ENCODE assay signal across 23 cellular contexts in genomic region chr1:46807046-46807972, GRCh38. TPM values are rescaled to one million over a fixed set of nuclear protein-coding genes. Genes with fewer than 3 reads are reported as not detected.
DNase-seq lines count a peak whose midpoint lies in the region; ATAC-seq, FAIRE-seq and TF ChIP-seq lines count a peak whose summit lies in the region.
"Had no signal": no experiment of that assay in that cellular context is flagged by ENCODE, and none has a peak within 500 bp of the region (broad histone marks: within the 10 kb centered on the region; RNA-seq: fewer than 3 reads in every experiment).

No MANE protein-coding gene starts in this region.

- H3K9me3 ChIP-seq in right cardiac atrium (ENCODE audit: control insufficient read depth, low read length) = no peaks in the 10 kb centered on the region
- no peaks in the 10 kb centered on the region for H3K9me3 ChIP-seq in stomach smooth muscle (ENCODE audit: control insufficient read depth in 2 of 2, low read length in 2 of 2)
- H3K9me3 ChIP-seq: colonic mucosa, HAP-1 had no signal

- in situ Hi-C loops in GM13976 (cut with MboI; ENCODE audit: low sequenced_read_pairs, unreplicated experiment) = no loop called here

- H3K27me3 ChIP-seq in bronchial epithelial cell (ENCODE audit: control insufficient read depth, insufficient read depth, low read length) = no peaks in the 10 kb centered on the region
- no peaks in the 10 kb centered on the region for H3K27me3 ChIP-seq in right cardiac atrium (ENCODE audit: control insufficient read depth, insufficient read depth)
- H3K27me3 ChIP-seq in stomach smooth muscle (ENCODE audit: control insufficient read depth in 1 of 2, insufficient read depth in 2 of 2, low read length in 2 of 2) = no peaks in the 10 kb centered on the region
- H3K27me3 ChIP-seq: colonic mucosa had no signal

- H3K27ac ChIP-seq in right cardiac atrium (ENCODE audit: low read length) (peak overlapping the region; percentile 99), stomach smooth muscle (ENCODE audit: low read length) (peak overlapping the region; percentile 24)
- H3K27ac ChIP-seq: colonic mucosa, RWPE1 had no signal

- peak; percentile 47 for FAIRE-seq in bronchial epithelial cell (lab: Jason Lieb, UNC)
- FAIRE-seq: astrocyte, GM18507 had no signal

- intact Hi-C loops in right cardiac atrium (cut with DNase I) = no loop called here

- peak; percentile 1 for DNase-seq in GM13976 (ENCODE audit: low spot score)
- DNase-seq in bronchial epithelial cell (ENCODE audit: low read depth) = no peak
- DNase-seq in right cardiac atrium = no peak
- no peak for DNase-seq in dedifferentiated amniotic fluid mesenchymal stem cell (ENCODE audit: extremely low spot score)
- DNase-seq in nucleus accumbens (lab: John Stamatoyannopoulos, UW) = no peak
- no peak for DNase-seq in GOT3 (lab: John Stamatoyannopoulos, UW)
- DNase-seq: activated CD4-positive, alpha-beta T cell treated with anti-CD3 and anti-CD28 coated beads for 48 hours; colonic mucosa; IMR-90; MM.1S; NCI-H1694 treated with DMSO at 0.1 percent for 48 hours; NCI-H510A; stimulated activated CD4-positive, alpha-beta T cell treated with anti-CD3 and anti-CD28 coated beads, Interleukin-12 subunit alpha, Interleukin-12 subunit beta, amount 100 ng/mL, for 4 hours; SW 1271 had no signal

- H3K4me1 ChIP-seq in right cardiac atrium (ENCODE audit: control insufficient read depth, insufficient read depth, low read length) (peaks cover 19% of the 10 kb centered on the region), stomach smooth muscle (ENCODE audit: control insufficient read depth, insufficient read depth, low read length) (peaks cover 20% of the 10 kb centered on the region)
- H3K4me1 ChIP-seq: colonic mucosa, HAP-1 had no signal

- no peak overlapping the region for H3K9ac ChIP-seq in stomach smooth muscle (ENCODE audit: low read length in 2 of 2)

- H3K36me3 ChIP-seq in bronchial epithelial cell (ENCODE audit: control insufficient read depth, insufficient read depth, low read length) = no peaks in the 10 kb centered on the region
- H3K36me3 ChIP-seq in stomach smooth muscle (ENCODE audit: control insufficient read depth in 2 of 2, insufficient read depth in 2 of 2, low read length in 2 of 2) = no peaks in the 10 kb centered on the region
- H3K36me3 ChIP-seq: colonic mucosa, HAP-1 had no signal

- H3K4me3 ChIP-seq in bronchial epithelial cell (ENCODE audit: low read depth, low read length) (no peak overlapping the region), right cardiac atrium (ENCODE audit: low read length) (no peak overlapping the region), stomach smooth muscle (ENCODE audit: low read length in 2 of 2) (no peak overlapping the region)
- H3K4me3 ChIP-seq: colonic mucosa, HAP-1 had no signal

- 65% methylated on average over 7 of the region's 7 CpGs for WGBS in right cardiac atrium

- TF ChIP-seq CTCF in GM13976 (IDR thresholded peaks at IDR 0.05; ENCODE audit: borderline replicate concordance, control extremely low read depth, extremely low read depth, insufficient read depth, missing control alignments) = no peak
- no peak for TF ChIP-seq CTCF in bronchial epithelial cell (IDR thresholded peaks at IDR 0.05; ENCODE audit: insufficient read depth, low read length, severe bottlenecking)

- ATAC-seq in right cardiac atrium (no peak), GM21390 (IDR thresholded peaks at IDR 0.05; ENCODE audit: unreplicated experiment) (no peak)

RNA-seq across cellular contexts. Expression of gene CYP4B1, which starts 8.5 kb away (rescaled TPM):
- total RNA-seq in bronchial epithelial cell (3.6 TPM in 1 of 2 replicates, not detected in the other), right cardiac atrium (1 to 10 TPM; 1.7 to 4.6 (median 2.2) TPM)
- polyA plus RNA-seq in right cardiac atrium = 7.5 TPM
- total RNA-seq: astrocyte, IMR-90, myocyte, progenitor cell of endocrine pancreas had no signal
- polyA plus RNA-seq: AG04450, IMR-90 had no signal
